In the genomic region with DNA sequence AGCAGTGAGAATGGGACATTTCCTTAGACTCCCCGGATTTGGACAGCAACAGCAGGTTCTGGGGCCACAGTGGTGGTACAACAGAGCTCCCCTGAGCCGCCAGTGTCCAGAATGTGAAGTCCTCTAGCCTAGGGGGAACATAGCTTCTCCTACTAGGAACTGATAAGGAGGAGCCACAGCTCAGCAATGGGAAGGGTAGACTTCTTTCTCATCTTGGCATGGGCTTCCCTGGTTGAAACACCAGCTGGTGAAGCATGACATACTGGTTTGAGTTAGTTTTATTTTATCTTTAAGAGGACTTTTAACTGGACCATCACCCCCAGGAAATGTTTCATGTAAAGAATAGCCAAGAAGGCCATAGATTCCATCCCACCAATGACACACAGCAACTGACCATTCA, we compare ENCODE assay signal across 20 cellular contexts.
DNase-seq lines count a peak whose midpoint lies in the region; ATAC-seq, FAIRE-seq and TF ChIP-seq lines count a peak whose summit lies in the region.
"Had no signal": no experiment of that assay in that cellular context is flagged by ENCODE, and none has a peak within 500 bp of the region (broad histone marks: within the 10 kb centered on the region; RNA-seq: fewer than 3 reads in every experiment).

No MANE protein-coding gene starts in this region.

- H3K4me1 ChIP-seq in ACC112 (ENCODE audit: control insufficient read depth, insufficient read depth, low read length, unreplicated experiment) (peaks cover 38% of the 10 kb centered on the region), PC-3 (ENCODE audit: insufficient read depth, low read length) (peaks cover 28% of the 10 kb centered on the region)
- peaks cover 0 to 24% of the 10 kb centered on the region in 2 donors for H3K4me1 ChIP-seq in naive thymus-derived CD4-positive, alpha-beta T cell (ENCODE audit: control insufficient read depth in 2 of 2, insufficient read depth in 2 of 2, low read length in 2 of 2)

- no peak for TF ChIP-seq CTCF in PC-3 (conservative IDR thresholded peaks at IDR 0.05; ENCODE audit: low read depth, low read length)

- DNase-seq in PC-3 (no peak), epithelial cell of prostate (ENCODE audit: low read depth, low spot score) (no peak), GM19239 (ENCODE audit: insufficient read length, low spot score) (no peak), amygdala (lab: John Stamatoyannopoulos, UW) (no peak), NCI-H345 treated with DMSO at 0.1 percent for 48 hours (lab: John Stamatoyannopoulos, UW; ENCODE audit: unreplicated experiment) (no peak)
- DNase-seq in naive thymus-derived CD4-positive, alpha-beta T cell = no peak
- DNase-seq: CD8-positive, alpha-beta memory T cell; DMS53; EL; NCI-H1105 treated with DMSO at 0.1 percent for 48 hours; NCI-H1694; NCI-H2081 treated with DMSO at 0.1 percent for 48 hours; NCI-H510A; NCI-H748 treated with DMSO at 0.1 percent for 48 hours; NK-92 treated with Interleukin-12 subunit alpha and Interleukin-12 subunit beta, amount 100 ng/mL, for 24 hours; SHP77 treated with DMSO at 0.1 percent for 48 hours had no signal

- BruUV-seq in PC-3 (replicated peaks; lab: Mats Ljungman, UMichigan) = no TSS peak

- no peak overlapping the region for H3K4me3 Mint-ChIP-seq in naive thymus-derived CD4-positive, alpha-beta T cell
- H3K4me3 Mint-ChIP-seq: CD8-positive, alpha-beta memory T cell had no signal

- intact Hi-C loops in PC-3 (cut with micrococcal nuclease) = no loop called here
- intact Hi-C loops in naive thymus-derived CD4-positive, alpha-beta T cell (cut with micrococcal nuclease) = no loop called here

- H3K9ac ChIP-seq in PC-3 (ENCODE audit: low read length) = peak overlapping the region; percentile 83

- no peaks in the 10 kb centered on the region; the same call in 1 of the 2 replicates for H3K9me3 ChIP-seq in PC-3 (ENCODE audit: low read length)
- no peaks in the 10 kb centered on the region for H3K9me3 ChIP-seq in naive thymus-derived CD4-positive, alpha-beta T cell (ENCODE audit: control insufficient read depth in 2 of 3, low read length in 3 of 3)

- H3K27me3 ChIP-seq in ACC112 (ENCODE audit: insufficient read depth, low read length) (no peaks in the 10 kb centered on the region), PC-3 (ENCODE audit: low read length) (no peaks in the 10 kb centered on the region)
- H3K27me3 ChIP-seq in naive thymus-derived CD4-positive, alpha-beta T cell (ENCODE audit: control insufficient read depth in 2 of 2, insufficient read depth in 2 of 2, low read length in 2 of 2) = no peaks in the 10 kb centered on the region

- FAIRE-seq in GM19239 (lab: Jason Lieb, UNC) = no peak
- FAIRE-seq: GM12891, H54 had no signal

- H3F3A ChIP-seq in PC-3 (ENCODE audit: low read length, unreplicated experiment) = peaks cover 8% of the 10 kb centered on the region

- POLR2A ChIA-PET in PC-3 (lab: Charles Lee; ENCODE audit: unreplicated experiment) = no interaction called here
- POLR2A ChIA-PET in naive thymus-derived CD4-positive, alpha-beta T cell (lab: Charles Lee) = interaction anchor here (1.5 kb wide), 1 partner anchor 13 kb away, joined by 3 read pairs; no protein-coding TSS in a partner anchor

- no peaks in the 10 kb centered on the region for H3K9me2 ChIP-seq in PC-3 (replicated peaks; ENCODE audit: low read length)

- H3K36me3 Mint-ChIP-seq in naive thymus-derived CD4-positive, alpha-beta T cell = no peaks in the 10 kb centered on the region
- H3K36me3 Mint-ChIP-seq: CD8-positive, alpha-beta memory T cell had no signal

- CTCF ChIA-PET in PC-3 (lab: Charles Lee) = interaction anchor here (0.9 to 1.0 kb wide), 2 partner anchors 27 to 106 kb away, joined by 3 read pairs; no protein-coding TSS in a partner anchor
- CTCF ChIA-PET in naive thymus-derived CD4-positive, alpha-beta T cell (lab: Charles Lee) = interaction anchor here (1.3 to 2.3 kb wide), 3 partner anchors 22 to 31 kb away, joined by 3 to 12 read pairs (median 8); no protein-coding TSS in a partner anchor

- H3K27ac ChIP-seq in ACC112 (ENCODE audit: low read depth, low read length) = peak overlapping the region; percentile 98
- peak overlapping the region; percentile 99 for H3K27ac ChIP-seq in PC-3 (ENCODE audit: low read length)
- H3K27ac ChIP-seq in epithelial cell of prostate = peak overlapping the region; percentile 87
- no peak overlapping the region for H3K27ac ChIP-seq in naive thymus-derived CD4-positive, alpha-beta T cell (ENCODE audit: low read depth, low read length)

- peak overlapping the region in 6 of 9 donors; percentile 62 to 94 (median 88) for H3K27ac Mint-ChIP-seq in naive thymus-derived CD4-positive, alpha-beta T cell
- H3K27ac Mint-ChIP-seq: CD8-positive, alpha-beta memory T cell had no signal

- ATAC-seq in PC-3 = no peak
- ATAC-seq in naive thymus-derived CD4-positive, alpha-beta T cell = no peak
- ATAC-seq in HG03108 (IDR thresholded peaks at IDR 0.05; ENCODE audit: unreplicated experiment) = no peak

- peak overlapping the region; percentile 78; the same call in 1 of the 2 replicates for H3K4me2 ChIP-seq in PC-3 (ENCODE audit: low read length)

- no peak overlapping the region for H3K4me3 ChIP-seq in ACC112 (ENCODE audit: low read depth, low read length)
- no peak overlapping the region for H3K4me3 ChIP-seq in PC-3 (ENCODE audit: low read length)
- H3K4me3 ChIP-seq in naive thymus-derived CD4-positive, alpha-beta T cell (ENCODE audit: low read length) = no peak overlapping the region

- H3K36me3 ChIP-seq in ACC112 (ENCODE audit: insufficient read depth, low read length) (no peaks in the 10 kb centered on the region), PC-3 (ENCODE audit: low read depth, low read length) (no peaks in the 10 kb centered on the region; the same call in 1 of the 2 replicates)
- H3K36me3 ChIP-seq in naive thymus-derived CD4-positive, alpha-beta T cell (ENCODE audit: control insufficient read depth in 2 of 3, insufficient read depth in 3 of 3, low read length in 3 of 3) = no peaks in the 10 kb centered on the region

- no peak overlapping the region for H2AFZ ChIP-seq in ACC112 (ENCODE audit: low read length, unreplicated experiment)
- no peak overlapping the region for H2AFZ ChIP-seq in PC-3 (ENCODE audit: low read length)

- no peaks in the 10 kb centered on the region for H4K20me1 ChIP-seq in PC-3 (ENCODE audit: low read length)

- no peaks in the 10 kb centered on the region for H3K9me3 Mint-ChIP-seq in naive thymus-derived CD4-positive, alpha-beta T cell

- H3K4me1 Mint-ChIP-seq in naive thymus-derived CD4-positive, alpha-beta T cell = peaks cover 17 to 48% (median 26%) of the 10 kb centered on the region in 7 donors

- H3K79me2 ChIP-seq in ACC112 (ENCODE audit: control insufficient read depth, insufficient read depth, low read length, unreplicated experiment) (no peaks in the 10 kb centered on the region), PC-3 (ENCODE audit: low read length) (no peaks in the 10 kb centered on the region)

- H3K27me3 Mint-ChIP-seq in naive thymus-derived CD4-positive, alpha-beta T cell = peaks cover 0 to 5% (median 0%) of the 10 kb centered on the region in 5 donors
